1 cellular context compared by ENCODE assay signal in the genomic region with DNA sequence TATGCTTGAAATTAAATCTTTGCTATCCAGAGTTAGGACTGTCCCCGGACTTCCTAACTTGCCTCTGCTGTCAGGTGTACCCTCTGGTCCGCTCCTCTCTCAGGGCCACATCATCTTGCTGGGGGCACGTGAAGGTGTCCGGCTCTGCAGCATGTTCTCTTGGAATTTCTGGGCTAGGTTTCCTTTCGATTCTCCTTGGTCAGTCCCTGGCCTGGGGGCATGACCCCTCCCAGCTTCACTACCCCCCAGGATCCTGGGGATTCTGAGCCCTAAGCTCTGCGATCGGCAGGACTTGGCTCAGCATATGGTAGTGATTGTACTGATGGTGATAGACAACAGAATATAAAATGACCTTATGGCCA.
TF ChIP-seq lines count a peak whose summit lies in the region.

No MANE protein-coding gene starts in this region.

TF ChIP-seq in HepG2, 621 proteins besides CTCF, POLR2A, EP300 and RAD21 (continued from another document):
- TF ChIP-seq, protein P1, sequence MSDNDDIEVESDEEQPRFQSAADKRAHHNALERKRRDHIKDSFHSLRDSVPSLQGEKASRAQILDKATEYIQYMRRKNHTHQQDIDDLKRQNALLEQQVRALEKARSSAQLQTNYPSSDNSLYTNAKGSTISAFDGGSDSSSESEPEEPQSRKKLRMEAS (IDR thresholded peaks at IDR 0.05): no peak
- TF ChIP-seq, protein P2, sequence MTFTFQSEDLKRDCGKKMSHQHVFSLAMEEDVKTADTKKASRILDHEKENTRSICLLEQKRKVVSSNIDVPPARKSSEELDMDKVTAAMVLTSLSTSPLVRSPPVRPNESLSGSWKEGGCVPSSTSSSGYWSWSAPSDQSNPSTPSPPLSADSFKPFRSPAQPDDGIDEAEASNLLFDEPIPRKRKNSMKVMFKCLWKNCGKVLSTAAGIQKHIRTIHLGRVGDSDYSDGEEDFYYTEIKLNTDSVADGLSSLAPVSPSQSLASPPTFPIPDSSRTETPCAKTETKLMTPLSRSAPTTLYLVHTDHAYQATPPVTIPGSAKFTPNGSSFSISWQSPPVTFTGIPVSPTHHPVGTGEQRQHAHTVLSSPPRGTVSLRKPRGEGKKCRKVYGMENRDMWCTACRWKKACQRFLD (CRISPR knock-in tag; IDR thresholded peaks at IDR 0.05; ENCODE audit: borderline replicate concordance): no peak
- TF ChIP-seq YEATS4 (CRISPR knock-in tag; IDR thresholded peaks at IDR 0.05; ENCODE audit: borderline replicate concordance) (no peak), POLR2G (IDR thresholded peaks at IDR 0.05; ENCODE audit: low read depth, low read length) (peak; percentile 43; the same call in 1 of the 2 replicates), SIN3B (IDR thresholded peaks at IDR 0.05; ENCODE audit: low read length) (no peak), SMARCE1 (IDR thresholded peaks at IDR 0.05; ENCODE audit: borderline replicate concordance) (no peak), ZNF614 (CRISPR knock-in tag; IDR thresholded peaks at IDR 0.05; ENCODE audit: borderline replicate concordance) (no peak)
- TF ChIP-seq, protein P3, sequence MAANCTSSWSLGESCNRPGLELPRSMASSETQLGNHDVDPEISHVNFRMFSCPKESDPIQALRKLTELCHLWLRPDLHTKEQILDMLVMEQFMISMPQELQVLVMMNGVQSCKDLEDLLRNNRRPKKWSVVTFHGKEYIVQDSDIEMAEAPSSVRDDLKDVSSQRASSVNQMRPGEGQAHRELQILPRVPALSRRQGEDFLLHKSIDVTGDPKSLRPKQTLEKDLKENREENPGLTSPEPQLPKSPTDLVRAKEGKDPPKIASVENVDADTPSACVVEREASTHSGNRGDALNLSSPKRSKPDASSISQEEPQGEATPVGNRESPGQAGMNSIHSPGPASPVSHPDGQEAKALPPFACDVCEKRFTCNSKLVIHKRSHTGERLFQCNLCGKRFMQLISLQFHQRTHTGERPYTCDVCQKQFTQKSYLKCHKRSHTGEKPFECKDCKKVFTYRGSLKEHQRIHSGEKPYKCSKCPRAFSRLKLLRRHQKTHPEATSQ (CRISPR knock-in tag; IDR thresholded peaks at IDR 0.05; ENCODE audit: borderline replicate concordance): 0 out of 2 replicates have a peak, but pooled peaks have one; percentile 3
